Comparison of ENCODE assay signal across 8 cellular contexts in genomic region chr11:129895126-129896041, GRCh38. TPM values are rescaled to one million over a fixed set of nuclear protein-coding genes. Genes with fewer than 3 reads are reported as not detected.
A peak's percentile ranks its signal among the peaks of the same experiment; 100 is the strongest.
DNase-seq lines count a peak whose midpoint lies in the region; ATAC-seq and TF ChIP-seq lines count a peak whose summit lies in the region.

Gene NFRKB, minus strand, starts transcription at chr11:129895578. Its CDS starts 2,729 bp downstream, at chr11:129892849.

- DNase-seq in A673 (ENCODE audit: low spot score) (peak; percentile 89), NCI-H2171 (lab: John Stamatoyannopoulos, UW) (peak; percentile 58), WTC11 (ENCODE audit: low spot score) (peak; percentile 93), cardiac fibroblast (ENCODE audit: low read depth in 2 of 2) (peak; percentile 63 to 73), immature natural killer cell (peak; percentile 83 to 87 (median 86)), spleen (peak; percentile 98)

- H3K27me3 ChIP-seq in A673 (replicated peaks; ENCODE audit: insufficient read depth, low read depth, low read length, poor library complexity) (no peaks in the 10 kb centered on the region), spleen (replicated peaks in 1 of 7) (no peaks in the 10 kb centered on the region)

- peaks cover 28% of the 10 kb centered on the region for H3K36me3 ChIP-seq in A673 (ENCODE audit: insufficient read depth, low read length, poor library complexity, severe bottlenecking)
- peaks cover 2 to 47% (median 22%) of the 10 kb centered on the region in 6 donors for H3K36me3 ChIP-seq in spleen

- H3K9me3 ChIP-seq in A673 (ENCODE audit: low read depth, low read length, poor library complexity, severe bottlenecking) = no peaks in the 10 kb centered on the region
- H3K9me3 ChIP-seq in spleen = no peaks in the 10 kb centered on the region

- POLR2A ChIA-PET in A673 (lab: Charles Lee; ENCODE audit: low non-redundant PET) (interaction anchor here (0.9 kb wide), 1 partner anchor 25 kb away, joined by 3 read pairs; no protein-coding TSS in a partner anchor), WTC11 (lab: Charles Lee) (interaction anchor here (2.2 kb wide), 1 partner anchor 108 kb away, joined by 8 read pairs; the partner anchor contains the start of gene PRDM10)

- H3K27me3 Mint-ChIP-seq in WTC11 (ENCODE audit: low read depth) = no peaks in the 10 kb centered on the region
- peaks cover 7 to 12% (median 10%) of the 10 kb centered on the region in 3 donors for H3K27me3 Mint-ChIP-seq in immature natural killer cell (ENCODE audit: low read depth in 3 of 3)

- peak; percentile 61 for TF ChIP-seq POLR2A in GM18526 (IDR thresholded peaks at IDR 0.05; ENCODE audit: extremely low read depth, insufficient read length)
- peak in 2 of 3 donors; percentile 15 to 47 for TF ChIP-seq POLR2A in spleen (IDR thresholded peaks at IDR 0.05)

- H3K9me3 Mint-ChIP-seq in WTC11 = peaks cover 10% of the 10 kb centered on the region
- no peaks in the 10 kb centered on the region for H3K9me3 Mint-ChIP-seq in immature natural killer cell

- ATAC-seq in HG03066 (IDR thresholded peaks at IDR 0.05; ENCODE audit: low read depth, unreplicated experiment) (peak; percentile 94), WTC11 (peak; percentile 97)

- 1 to 4% (median 2%) methylated on average over 42 to 77 of the region's 77 CpGs for WGBS in spleen, 5 donors

- H3K27ac Mint-ChIP-seq in WTC11 = peak within 1 kb of the TSS; percentile 96
- H3K27ac Mint-ChIP-seq in immature natural killer cell = peak within 1 kb of the TSS; percentile 60 to 88 (median 81)

- CTCF ChIA-PET in A673 (lab: Charles Lee) (interaction anchor here (0.9 kb wide), 1 partner anchor 237 kb away, joined by 5 read pairs; no protein-coding TSS in a partner anchor), WTC11 (lab: Charles Lee) (interaction anchor here (0.6 to 1.6 kb wide), 5 partner anchors 14 to 1009 kb away, joined by 3 to 12 read pairs (median 4); no protein-coding TSS in a partner anchor)

- peak within 1 kb of the TSS; percentile 93 for H3K4me3 Mint-ChIP-seq in WTC11
- H3K4me3 Mint-ChIP-seq in immature natural killer cell = peak within 1 kb of the TSS; percentile 86 to 92 (median 90)

- TF ChIP-seq CTCF in A673 (conservative IDR thresholded peaks at IDR 0.05; ENCODE audit: low read depth, low read length) = no peak
- TF ChIP-seq CTCF in WTC11 (IDR thresholded peaks at IDR 0.05) = no peak
- TF ChIP-seq CTCF in cardiac fibroblast (IDR thresholded peaks at IDR 0.05; ENCODE audit: low read depth, low read length) = no peak
- peak in 1 of 11 experiments; percentile 11 for TF ChIP-seq CTCF in spleen (IDR thresholded peaks at IDR 0.05 in 8 of 11, conservative IDR thresholded peaks at IDR 0.05 in 3 of 11)

- BruUV-seq in A673 (replicated peaks; lab: Mats Ljungman, UMichigan) = no TSS peak

- peaks cover 7% of the 10 kb centered on the region for H3K4me1 ChIP-seq in A673 (ENCODE audit: insufficient read depth, low read length, poor library complexity, severe bottlenecking)
- H3K4me1 ChIP-seq in spleen = peaks cover 0 to 33% (median 21%) of the 10 kb centered on the region in 6 donors

- intact Hi-C loops in A673 (cut with micrococcal nuclease; ENCODE audit: unreplicated experiment) = no loop called here
- intact Hi-C loops in spleen (cut with DNase I; ENCODE audit: low total_unique reads) = no loop called here

- H3K36me3 Mint-ChIP-seq in WTC11 (peaks cover 40% of the 10 kb centered on the region), immature natural killer cell (peaks cover 7 to 22% (median 21%) of the 10 kb centered on the region in 3 donors)

- peaks cover 24% of the 10 kb centered on the region for H3K4me1 Mint-ChIP-seq in WTC11
- peaks cover 30% of the 10 kb centered on the region in 2 donors for H3K4me1 Mint-ChIP-seq in immature natural killer cell

- peak within 1 kb of the TSS; percentile 85 for H3K4me3 ChIP-seq in A673 (ENCODE audit: low read depth, low read length, poor library complexity, severe bottlenecking)
- peak within 1 kb of the TSS; percentile 87 to 90 for H3K4me3 ChIP-seq in cardiac fibroblast (replicated peaks in 1 of 2; ENCODE audit: low read depth in 2 of 2, low read length in 2 of 2)
- peak within 1 kb of the TSS; percentile 66 to 91 (median 86) for H3K4me3 ChIP-seq in spleen

- H3K27ac ChIP-seq in A673 (ENCODE audit: low read depth, low read length, poor library complexity, severe bottlenecking) (peak within 1 kb of the TSS; percentile 80), spleen (peak within 1 kb of the TSS; percentile 73 to 91 (median 83))

TF ChIP-seq in WTC11, 78 proteins besides CTCF, POLR2A, EP300 and RAD21 (continues in another document):
- TF ChIP-seq SP1 (CRISPR knock-in tag; conservative IDR thresholded peaks at IDR 0.05) = peak; percentile 79
- no peak for TF ChIP-seq ZNF425 (CRISPR knock-in tag; conservative IDR thresholded peaks at IDR 0.05)
- TF ChIP-seq ZNF532 (CRISPR knock-in tag; IDR thresholded peaks at IDR 0.05; ENCODE audit: borderline replicate concordance) = no peak
- TF ChIP-seq ZNF317 (CRISPR knock-in tag; IDR thresholded peaks at IDR 0.05; ENCODE audit: borderline replicate concordance, low read depth) = no peak
- no peak for TF ChIP-seq TEAD4 (CRISPR knock-in tag; IDR thresholded peaks at IDR 0.05)
- no peak for TF ChIP-seq E2F4 (CRISPR knock-in tag; IDR thresholded peaks at IDR 0.05; ENCODE audit: borderline replicate concordance, low read depth)
- no peak for TF ChIP-seq MXD4 (CRISPR knock-in tag; IDR thresholded peaks at IDR 0.05; ENCODE audit: borderline replicate concordance)
- TF ChIP-seq MAX (CRISPR knock-in tag; IDR thresholded peaks at IDR 0.05) = peak; percentile 56; the same call in 1 of the 2 replicates
- peak; percentile 24; the same call in 1 of the 2 replicates for TF ChIP-seq TEAD1 (CRISPR knock-in tag; IDR thresholded peaks at IDR 0.05)
- TF ChIP-seq OVOL2 (CRISPR knock-in tag; IDR thresholded peaks at IDR 0.05; ENCODE audit: borderline replicate concordance) = no peak
- peak; percentile 62; the same call in 1 of the 2 replicates for TF ChIP-seq MYBL2 (CRISPR knock-in tag; IDR thresholded peaks at IDR 0.05)
- no peak for TF ChIP-seq NFATC4 (CRISPR knock-in tag; IDR thresholded peaks at IDR 0.05)

RNA-seq across cellular contexts. Expression of gene NFRKB, which starts in this region (rescaled TPM):
- total RNA-seq in A673 (2021) (53.6 and 54.5 TPM in 2 replicates), WTC11 (2021) (30.7 to 35.5 TPM (median 31.4 TPM) in 3 replicates), spleen (10 to 100 TPM; 25.8 to 53.2 (median 28.6) TPM)
- polyA plus RNA-seq in immature natural killer cell (10 to 100 TPM in 2 of 3 donors, 1 to 10 TPM in 1; 4.2 to 16.5 (median 10.7) TPM), spleen (1 to 10 TPM; 5.3 to 9.5 (median 7.4) TPM)

Comparison
In these comparisons a context has a peak if more than half of its experiments do, and no peak if none do; other contexts are left out.
1. Peak in every context shown above with its lines: DNase-seq, ATAC-seq, H3K4me3 ChIP-seq and H3K27ac ChIP-seq.